1 cellular context compared by ENCODE assay signal in genomic region chr4:143391261-143391660, GRCh38.
TF ChIP-seq lines count a peak whose summit lies in the region.

No MANE protein-coding gene starts in this region.

TF ChIP-seq in WTC11, 78 proteins besides CTCF, POLR2A, EP300 and RAD21 (continued from another document):
- TF ChIP-seq ZNF512 (CRISPR knock-in tag; IDR thresholded peaks at IDR 0.05; ENCODE audit: borderline replicate concordance) (no peak), ZNF138 (CRISPR knock-in tag; conservative IDR thresholded peaks at IDR 0.05) (no peak), TP53 (CRISPR knock-in tag; IDR thresholded peaks at IDR 0.05) (no peak), NFATC4 (CRISPR knock-in tag; IDR thresholded peaks at IDR 0.05) (no peak), CREM (CRISPR knock-in tag; IDR thresholded peaks at IDR 0.05) (no peak), ERG (CRISPR knock-in tag; IDR thresholded peaks at IDR 0.05) (no peak), ZBTB21 (CRISPR knock-in tag; IDR thresholded peaks at IDR 0.05; ENCODE audit: borderline replicate concordance) (no peak)
